ENCODE assay signal across 8 cellular contexts in the genomic region with DNA sequence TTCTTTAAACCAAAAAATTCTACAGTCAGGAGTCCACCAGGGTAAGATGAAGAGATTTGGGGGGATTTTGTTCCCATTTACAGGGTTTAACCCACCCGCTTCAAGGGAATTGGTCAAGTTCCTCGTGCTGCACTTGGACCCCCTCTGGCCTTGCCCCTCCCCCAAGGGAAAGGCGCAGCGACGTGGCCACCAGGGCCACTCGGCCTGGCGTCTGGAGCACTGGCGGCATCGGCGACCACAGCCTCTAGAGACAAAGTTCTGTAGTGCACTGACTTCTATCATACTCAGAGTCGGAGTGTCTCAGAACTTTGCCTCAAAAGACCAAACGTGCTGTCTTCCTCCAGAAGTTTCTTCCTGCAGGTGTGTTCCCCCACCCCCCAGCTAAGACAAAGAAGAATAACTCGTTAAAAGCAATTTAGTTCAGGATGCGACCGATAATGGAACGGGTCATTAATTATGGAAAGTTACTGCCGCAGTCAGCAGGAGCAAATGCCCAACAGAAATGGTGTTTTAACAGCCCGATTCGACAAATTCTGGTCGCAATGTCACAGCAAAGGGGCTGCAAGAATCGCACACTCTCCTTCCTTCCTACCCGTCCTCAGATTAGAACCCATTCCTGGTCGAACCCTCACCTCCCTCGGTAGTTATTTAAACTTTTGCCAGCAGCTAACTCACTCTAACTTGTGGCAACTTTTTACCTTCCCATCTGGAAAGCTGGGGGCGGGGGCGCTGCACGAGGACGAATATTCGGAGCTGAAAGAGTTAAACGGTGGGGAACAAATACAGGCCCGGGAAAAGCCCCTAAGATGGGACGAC.
DNase-seq lines count a peak whose midpoint lies in the region; ATAC-seq and TF ChIP-seq lines count a peak whose summit lies in the region.

No MANE protein-coding gene starts in this region.

- WGBS in stomach, 5 donors: 5 to 17% (median 8%) methylated on average over 31 to 32 of the region's 32 CpGs

- no peak for TF ChIP-seq POLR2A in stomach (IDR thresholded peaks at IDR 0.05)

- H3K4me3 ChIP-seq in AG10803 (ENCODE audit: low read length) (peak overlapping the region; percentile 71), iPS-20b (ENCODE audit: low read length) (peak overlapping the region; percentile 88), stomach (peak overlapping the region; percentile 64 to 92 (median 76))

- ATAC-seq in GM21447 (IDR thresholded peaks at IDR 0.05; ENCODE audit: unreplicated experiment): peak; percentile 22
- no peak for ATAC-seq in HG03469 (IDR thresholded peaks at IDR 0.05; ENCODE audit: unreplicated experiment)
- no peak for ATAC-seq in GM21526 (IDR thresholded peaks at IDR 0.05; ENCODE audit: low FRiP score, unreplicated experiment)

- no peaks in the 10 kb centered on the region for H3K36me3 Mint-ChIP-seq in activated T-cell treated with anti-CD3 and anti-CD28 coated beads, Interleukin-2, amount 50 U/mL, for 24 hours (ENCODE audit: low read depth)

- 0 out of 2 replicates have a peak, but pooled peaks have one; percentile 6 for TF ChIP-seq CTCF in AG10803 (conservative IDR thresholded peaks at IDR 0.05; ENCODE audit: low read length)
- TF ChIP-seq CTCF in stomach (IDR thresholded peaks at IDR 0.05): peak in 2 of 7 experiments; percentile 10

- H3K9me3 ChIP-seq in iPS-20b (ENCODE audit: insufficient read depth, low read depth, low read length): peaks cover 4% of the 10 kb centered on the region; the same call in 1 of the 2 replicates
- no peaks in the 10 kb centered on the region for H3K9me3 ChIP-seq in stomach

- H3K27ac Mint-ChIP-seq in activated T-cell treated with anti-CD3 and anti-CD28 coated beads, Interleukin-2, amount 50 U/mL, for 24 hours: peak overlapping the region; percentile 44

- peak overlapping the region; percentile 88 for H3K9ac ChIP-seq in iPS-20b (ENCODE audit: low read depth, low read length)

- H3K27me3 Mint-ChIP-seq in activated T-cell treated with anti-CD3 and anti-CD28 coated beads, Interleukin-2, amount 50 U/mL, for 24 hours: peaks cover 23% of the 10 kb centered on the region

- TF ChIP-seq EP300 in stomach (IDR thresholded peaks at IDR 0.05): no peak

- peak overlapping the region; percentile 78 for H3K4me3 Mint-ChIP-seq in activated T-cell treated with anti-CD3 and anti-CD28 coated beads, Interleukin-2, amount 50 U/mL, for 24 hours

- H3K27me3 ChIP-seq in iPS-20b (ENCODE audit: insufficient read depth, low read length) (no peaks in the 10 kb centered on the region), stomach (peaks cover 0 to 6% (median 0%) of the 10 kb centered on the region in 3 donors)

- peaks cover 30% of the 10 kb centered on the region; the same call in 1 of the 2 replicates for H3K4me1 ChIP-seq in iPS-20b (ENCODE audit: insufficient read depth, low read length)
- peaks cover 12 to 49% (median 35%) of the 10 kb centered on the region in 4 donors for H3K4me1 ChIP-seq in stomach

- intact Hi-C loops in stomach (cut with DNase I; ENCODE audit: low total_unique reads): no loop called here

- H3K36me3 ChIP-seq in iPS-20b (ENCODE audit: insufficient read depth, low read depth, low read length) (no peaks in the 10 kb centered on the region), stomach (no peaks in the 10 kb centered on the region)

- H3K27ac ChIP-seq in iPS-20b (ENCODE audit: low read length) (peak overlapping the region; percentile 63), stomach (peak overlapping the region; percentile 83 to 97 (median 90))

- H3K4me1 Mint-ChIP-seq in activated T-cell treated with anti-CD3 and anti-CD28 coated beads, Interleukin-2, amount 50 U/mL, for 24 hours (ENCODE audit: low read depth): peaks cover 18% of the 10 kb centered on the region

- no peak for DNase-seq in AG10803 (ENCODE audit: low read depth)
- DNase-seq in activated T-cell treated with anti-CD3 and anti-CD28 coated beads, Interleukin-2, amount 50 U/mL, for 24 hours: no peak
- peak; percentile 54 for DNase-seq in stomach
- no peak for DNase-seq in T-helper 9 cell

- no peaks in the 10 kb centered on the region for H3K9me3 Mint-ChIP-seq in activated T-cell treated with anti-CD3 and anti-CD28 coated beads, Interleukin-2, amount 50 U/mL, for 24 hours
